ENCODE assay signal across 28 cellular contexts in the genomic region with DNA sequence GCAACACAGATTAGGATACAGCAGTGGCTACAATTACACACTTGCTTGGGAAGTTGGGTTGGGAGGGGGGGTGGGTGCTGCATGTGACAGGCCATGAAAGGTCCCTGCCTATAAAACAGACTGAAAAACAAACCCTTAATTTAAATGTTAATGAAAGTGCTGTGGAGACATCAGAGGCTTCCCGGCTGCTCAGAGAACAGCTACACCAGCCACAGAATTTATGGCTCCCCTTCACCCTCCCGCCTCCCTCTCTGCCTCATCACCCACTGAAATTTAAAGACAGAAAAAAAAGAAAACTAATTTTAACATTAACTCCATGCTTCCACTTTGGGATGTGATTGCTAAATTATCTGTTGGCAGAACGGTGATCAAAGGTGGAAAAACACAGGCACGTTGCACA.
"Had no signal": no experiment of that assay in that cellular context is flagged by ENCODE, and none has a peak within 500 bp of the region (broad histone marks: within the 10 kb centered on the region; RNA-seq: fewer than 3 reads in every experiment).

No MANE protein-coding gene starts in this region.

- H3K27me3 ChIP-seq: ascending aorta, gastroesophageal sphincter, ovary, sigmoid colon, thyroid gland, upper lobe of right lung had no signal

- H3K27ac Mint-ChIP-seq: activated CD4-positive, alpha-beta memory T cell treated with anti-CD3 and anti-CD28 coated beads, Interleukin-2, amount 10 ng/mL, durations not matched to agents 7 days and 5 days; activated CD4-positive, alpha-beta T cell treated with anti-CD3 and anti-CD28 coated beads, Interleukin-2, amount 10 ng/mL, durations not matched to agents 7 days and 5 days; activated naive CD4-positive, alpha-beta T cell treated with anti-CD3 and anti-CD28 coated beads, Interleukin-2, amount 10 ng/mL, durations not matched to agents 7 days and 5 days; activated naive CD8-positive, alpha-beta T cell treated with anti-CD3 and anti-CD28 coated beads, Interleukin-2, amount 10 ng/mL, durations not matched to agents 7 days and 5 days; activated T-cell treated with anti-CD3 and anti-CD28 coated beads, Interleukin-2, amount 50 U/mL, for 24 hours; progenitor cell of endocrine pancreas; stimulated activated effector memory CD8-positive, alpha-beta T cell treated with anti-CD3 and anti-CD28 coated beads, Interleukin-12 subunit alpha, Interleukin-12 subunit beta, amount 100 ng/mL, for 72 hours; stimulated activated naive CD8-positive, alpha-beta T cell treated with anti-CD3 and anti-CD28 coated beads, Interleukin-15, amount 100 ng/mL, for 72 hours; T-helper 17 cell had no signal

- H3K4me3 ChIP-seq: ascending aorta, gastroesophageal sphincter, ovary, sigmoid colon, thyroid gland, upper lobe of right lung had no signal

- H3K27me3 Mint-ChIP-seq: activated CD4-positive, alpha-beta memory T cell treated with anti-CD3 and anti-CD28 coated beads, Interleukin-2, amount 10 ng/mL, durations not matched to agents 7 days and 5 days; activated CD4-positive, alpha-beta T cell treated with anti-CD3 and anti-CD28 coated beads, Interleukin-2, amount 10 ng/mL, durations not matched to agents 7 days and 5 days; activated naive CD4-positive, alpha-beta T cell treated with anti-CD3 and anti-CD28 coated beads, Interleukin-2, amount 10 ng/mL, durations not matched to agents 7 days and 5 days; activated naive CD8-positive, alpha-beta T cell treated with anti-CD3 and anti-CD28 coated beads, Interleukin-2, amount 10 ng/mL, durations not matched to agents 7 days and 5 days; activated T-cell treated with anti-CD3 and anti-CD28 coated beads, Interleukin-2, amount 50 U/mL, for 24 hours; effector memory CD8-positive, alpha-beta T cell; progenitor cell of endocrine pancreas; stimulated activated naive CD8-positive, alpha-beta T cell treated with anti-CD3 and anti-CD28 coated beads, Interleukin-15, amount 100 ng/mL, for 72 hours; T-helper 17 cell had no signal

- ATAC-seq: effector memory CD8-positive, alpha-beta T cell; gastroesophageal sphincter; stimulated activated effector memory CD8-positive, alpha-beta T cell treated with anti-CD3 and anti-CD28 coated beads, Interleukin-12 subunit alpha, Interleukin-12 subunit beta, amount 100 ng/mL, for 72 hours; stimulated activated naive CD8-positive, alpha-beta T cell treated with anti-CD3 and anti-CD28 coated beads, Interleukin-15, amount 100 ng/mL, for 72 hours; T-helper 17 cell; upper lobe of right lung had no signal

- H3K4me1 Mint-ChIP-seq: activated CD4-positive, alpha-beta memory T cell treated with anti-CD3 and anti-CD28 coated beads, Interleukin-2, amount 10 ng/mL, durations not matched to agents 7 days and 5 days; activated CD4-positive, alpha-beta T cell treated with anti-CD3 and anti-CD28 coated beads, Interleukin-2, amount 10 ng/mL, durations not matched to agents 7 days and 5 days; activated naive CD4-positive, alpha-beta T cell treated with anti-CD3 and anti-CD28 coated beads, Interleukin-2, amount 10 ng/mL, durations not matched to agents 7 days and 5 days; nephron; stimulated activated naive CD8-positive, alpha-beta T cell treated with anti-CD3 and anti-CD28 coated beads, Interleukin-15, amount 100 ng/mL, for 72 hours had no signal

- DNase-seq: activated CD4-positive, alpha-beta memory T cell treated with anti-CD3 and anti-CD28 coated beads, Interleukin-2, amount 10 ng/mL, durations not matched to agents 7 days and 5 days; activated CD4-positive, alpha-beta T cell treated with anti-CD3 and anti-CD28 coated beads, Interleukin-2, amount 10 ng/mL, durations not matched to agents 7 days and 5 days; activated CD4-positive, CD25-positive, alpha-beta regulatory T cell treated with anti-CD3 and anti-CD28 coated beads, Interleukin-2, amount 50 U/mL, for 72 hours; activated CD8-positive, alpha-beta memory T cell treated with anti-CD3 and anti-CD28 coated beads, Interleukin-2, amount 50 U/mL, for 48 hours; activated gamma-delta T cell; activated naive CD4-positive, alpha-beta T cell treated with anti-CD3 and anti-CD28 coated beads, Interleukin-2, amount 10 ng/mL, durations not matched to agents 7 days and 5 days; activated naive CD8-positive, alpha-beta T cell treated with anti-CD3 and anti-CD28 coated beads, Interleukin-2, amount 10 ng/mL, durations not matched to agents 7 days and 5 days; activated T-cell treated with anti-CD3 and anti-CD28 coated beads, Interleukin-2, amount 50 U/mL, for 24 hours; cortex of kidney; effector memory CD8-positive, alpha-beta T cell; mammary epithelial cell; ovary; retina; sigmoid colon; small intestine; stimulated activated CD4-positive, alpha-beta T cell treated with anti-CD3 and anti-CD28 coated beads, Interleukin-4, amount 100 ng/mL, for 24 hours; stimulated activated naive CD8-positive, alpha-beta T cell treated with anti-CD3 and anti-CD28 coated beads, Interleukin-15, amount 100 ng/mL, for 72 hours; T-helper 17 cell; T1000; thyroid gland; upper lobe of right lung; WERI-Rb-1 had no signal

- H3K4me3 Mint-ChIP-seq: activated CD4-positive, alpha-beta memory T cell treated with anti-CD3 and anti-CD28 coated beads, Interleukin-2, amount 10 ng/mL, durations not matched to agents 7 days and 5 days; activated CD4-positive, alpha-beta T cell treated with anti-CD3 and anti-CD28 coated beads, Interleukin-2, amount 10 ng/mL, durations not matched to agents 7 days and 5 days; activated naive CD4-positive, alpha-beta T cell treated with anti-CD3 and anti-CD28 coated beads, Interleukin-2, amount 10 ng/mL, durations not matched to agents 7 days and 5 days; activated naive CD8-positive, alpha-beta T cell treated with anti-CD3 and anti-CD28 coated beads, Interleukin-2, amount 10 ng/mL, durations not matched to agents 7 days and 5 days; activated T-cell treated with anti-CD3 and anti-CD28 coated beads, Interleukin-2, amount 50 U/mL, for 24 hours; brain; effector memory CD8-positive, alpha-beta T cell; nephron; stimulated activated effector memory CD8-positive, alpha-beta T cell treated with anti-CD3 and anti-CD28 coated beads, Interleukin-12 subunit alpha, Interleukin-12 subunit beta, amount 100 ng/mL, for 72 hours; stimulated activated naive CD8-positive, alpha-beta T cell treated with anti-CD3 and anti-CD28 coated beads, Interleukin-15, amount 100 ng/mL, for 72 hours; T-helper 17 cell had no signal

- H3K27ac ChIP-seq: ascending aorta, gastroesophageal sphincter, ovary, sigmoid colon, thyroid gland, upper lobe of right lung, WERI-Rb-1 had no signal

- H3K9me3 ChIP-seq: ascending aorta, gastroesophageal sphincter, ovary, sigmoid colon, thyroid gland, upper lobe of right lung had no signal

- H3K36me3 ChIP-seq: ovary had no signal

- H3K9me3 Mint-ChIP-seq: activated CD4-positive, alpha-beta memory T cell treated with anti-CD3 and anti-CD28 coated beads, Interleukin-2, amount 10 ng/mL, durations not matched to agents 7 days and 5 days; activated CD4-positive, alpha-beta T cell treated with anti-CD3 and anti-CD28 coated beads, Interleukin-2, amount 10 ng/mL, durations not matched to agents 7 days and 5 days; activated naive CD4-positive, alpha-beta T cell treated with anti-CD3 and anti-CD28 coated beads, Interleukin-2, amount 10 ng/mL, durations not matched to agents 7 days and 5 days; activated naive CD8-positive, alpha-beta T cell treated with anti-CD3 and anti-CD28 coated beads, Interleukin-2, amount 10 ng/mL, durations not matched to agents 7 days and 5 days; activated T-cell treated with anti-CD3 and anti-CD28 coated beads, Interleukin-2, amount 50 U/mL, for 24 hours; brain; effector memory CD8-positive, alpha-beta T cell; nephron; stimulated activated effector memory CD8-positive, alpha-beta T cell treated with anti-CD3 and anti-CD28 coated beads, Interleukin-12 subunit alpha, Interleukin-12 subunit beta, amount 100 ng/mL, for 72 hours; stimulated activated naive CD8-positive, alpha-beta T cell treated with anti-CD3 and anti-CD28 coated beads, Interleukin-15, amount 100 ng/mL, for 72 hours had no signal

- H3K4me1 ChIP-seq: ascending aorta, gastroesophageal sphincter, sigmoid colon, thyroid gland, upper lobe of right lung had no signal

- H3K36me3 Mint-ChIP-seq: brain had no signal
